Comparison of ENCODE assay signal across 8 cellular contexts in genomic region chr2:152174574-152174973, GRCh38. TPM values are rescaled to one million over a fixed set of nuclear protein-coding genes. Genes with fewer than 3 reads are reported as not detected.
DNase-seq lines count a peak whose midpoint lies in the region; ATAC-seq, FAIRE-seq and TF ChIP-seq lines count a peak whose summit lies in the region.

No MANE protein-coding gene starts in this region.

- H2AFZ ChIP-seq in H1 (ENCODE audit: low read length) = 0 out of 2 replicates have a peak overlapping the region, but pooled peaks have one; percentile 97
- H2AFZ ChIP-seq in neural progenitor cell (replicated peaks) = peak overlapping the region; percentile 91

- DNase-seq in NB4 (ENCODE audit: low read depth) (no peak), H1 (ENCODE audit: low read depth in 1 of 2, low spot score in 2 of 2) (no peak), neural progenitor cell (ENCODE audit: low spot score) (no peak), DMS153 treated with DMSO at 0.1 percent for 48 hours (lab: John Stamatoyannopoulos, UW; ENCODE audit: unreplicated experiment) (no peak), posterior cingulate gyrus (no peak), cerebellum (ENCODE audit: low spot score) (no peak)

- H3K4me2 ChIP-seq in BLaER1 treated with 17β-estradiol and CSF1 and Interleukin-3, amounts not matched to agents 10 nM and 100 nM = peak overlapping the region; percentile 81 to 98 (median 88)
- H3K4me2 ChIP-seq in H1 (ENCODE audit: insufficient read depth in 1 of 2, low read depth in 2 of 2, low read length in 2 of 2) (peak overlapping the region; percentile 47 to 77), neural progenitor cell (peak overlapping the region; percentile 86)

- H2BK5ac ChIP-seq in H1 (ENCODE audit: low read depth, low read length) = no peak overlapping the region

- peaks cover 0 to 18% (median 4%) of the 10 kb centered on the region in 11 experiments; a peak in 10 of 22 replicates for H3K36me3 ChIP-seq in BLaER1 treated with 17β-estradiol and CSF1 and Interleukin-3, amounts not matched to agents 10 nM and 100 nM
- no peaks in the 10 kb centered on the region for H3K36me3 ChIP-seq in H1 (ENCODE audit: control insufficient read depth in 2 of 4, insufficient read depth in 4 of 4, low read length in 3 of 4)
- no peaks in the 10 kb centered on the region for H3K36me3 ChIP-seq in neural progenitor cell

- peak overlapping the region; percentile 92 to 99 (median 98); a peak in 21 of 22 replicates for H3K27ac ChIP-seq in BLaER1 treated with 17β-estradiol and CSF1 and Interleukin-3, amounts not matched to agents 10 nM and 100 nM
- H3K27ac ChIP-seq in H1 (ENCODE audit: low read depth, low read length) (no peak overlapping the region), neural progenitor cell (no peak overlapping the region)

- H3K23ac ChIP-seq in H1 (ENCODE audit: insufficient read length) = no peak overlapping the region

- no peak overlapping the region for H2BK20ac ChIP-seq in H1 (ENCODE audit: low read length)

- peaks cover 0 to 33% (median 14%) of the 10 kb centered on the region in 11 experiments; a peak in 13 of 22 replicates for H4K20me1 ChIP-seq in BLaER1 treated with 17β-estradiol and CSF1 and Interleukin-3, amounts not matched to agents 10 nM and 100 nM
- H4K20me1 ChIP-seq in H1 (replicated peaks in 1 of 2; ENCODE audit: control insufficient read depth in 1 of 2, insufficient read depth in 2 of 2, low read length in 2 of 2) (no peaks in the 10 kb centered on the region), neural progenitor cell (ENCODE audit: low read depth) (no peaks in the 10 kb centered on the region)

- H4K5ac ChIP-seq in H1 (ENCODE audit: insufficient read length, low read depth, low read length) = no peak overlapping the region

- TF ChIP-seq EP300 in H1 (IDR thresholded peaks at IDR 0.05; ENCODE audit: borderline replicate concordance in 1 of 2, low read depth in 2 of 2, low read length in 2 of 2) = no peak

- H4K91ac ChIP-seq in H1 (replicated peaks; ENCODE audit: insufficient read length, low read length) = no peak overlapping the region

- H3K36me3 Mint-ChIP-seq in neural progenitor cell = peaks cover 3% of the 10 kb centered on the region

- H3K27me3 Mint-ChIP-seq in neural progenitor cell (ENCODE audit: insufficient read depth, low read depth) = no peaks in the 10 kb centered on the region

- H3K4ac ChIP-seq in H1 (replicated peaks; ENCODE audit: insufficient read length, low read depth, low read length) = no peak overlapping the region

- no peak overlapping the region for H3K18ac ChIP-seq in H1 (ENCODE audit: extremely low read depth, low read length)

- intact Hi-C loops in posterior cingulate gyrus (cut with DNase I) = no loop called here

- CTCF ChIA-PET in H1 (lab: Charles Lee; ENCODE audit: partially characterized antibody) = interaction anchor here (0.6 to 2.5 kb wide), 4 partner anchors 9 to 135 kb away, joined by 3 to 8 read pairs (median 5); no protein-coding TSS in a partner anchor

- FAIRE-seq in H1 (lab: Jason Lieb, UNC) = no peak

- H3K79me2 ChIP-seq in H1 (ENCODE audit: control insufficient read depth in 1 of 2, insufficient read depth in 2 of 2, low read length in 2 of 2) (peaks cover 0 to 15% of the 10 kb centered on the region in 2 experiments; a peak in 1 of 4 replicates), neural progenitor cell (ENCODE audit: low read depth) (peaks cover 29% of the 10 kb centered on the region)

- no peak overlapping the region for H2BK120ac ChIP-seq in H1 (replicated peaks; ENCODE audit: low read depth, low read length)

- H3K27me3 ChIP-seq in BLaER1 treated with 17β-estradiol and CSF1 and Interleukin-3, amounts not matched to agents 10 nM and 100 nM = no peaks in the 10 kb centered on the region
- H3K27me3 ChIP-seq in H1 (replicated peaks in 1 of 4; ENCODE audit: control insufficient read depth in 3 of 4, extremely low read depth in 1 of 4, insufficient read depth in 3 of 4, low read length in 3 of 4) (no peaks in the 10 kb centered on the region), neural progenitor cell (no peaks in the 10 kb centered on the region)

- POLR2A ChIA-PET in H1 (lab: Charles Lee; ENCODE audit: partially characterized antibody) = interaction anchor here (1.1 kb wide), 1 partner anchor 138 kb away, joined by 4 read pairs; no protein-coding TSS in a partner anchor

- peaks cover 2% of the 10 kb centered on the region; the same call in 1 of the 2 replicates for H3K79me1 ChIP-seq in H1 (ENCODE audit: low read depth, low read length)

- H4K8ac ChIP-seq in H1 (ENCODE audit: extremely low read depth, insufficient read depth, low read length) = no peak overlapping the region

- peaks cover 7% of the 10 kb centered on the region for H3K4me1 Mint-ChIP-seq in neural progenitor cell

- H3F3A ChIP-seq in neural progenitor cell (ENCODE audit: low read depth) = peaks cover 13% of the 10 kb centered on the region

- TF ChIP-seq POLR2A in NB4 (IDR thresholded peaks at IDR 0.05; ENCODE audit: extremely low read depth, insufficient read length) (no peak), H1 (IDR thresholded peaks at IDR 0.05; ENCODE audit: control extremely low read depth in 1 of 2, low read depth in 2 of 2, low read length in 2 of 2) (no peak)

- peak overlapping the region; percentile 89 to 99 (median 97) for H3K9ac ChIP-seq in BLaER1 treated with 17β-estradiol and CSF1 and Interleukin-3, amounts not matched to agents 10 nM and 100 nM
- H3K9ac ChIP-seq in H1 (replicated peaks in 1 of 4; ENCODE audit: extremely low read depth in 1 of 4, low read depth in 3 of 4, low read length in 3 of 4) (peak overlapping the region in 2 of 4 experiments; percentile 79 to 92; a peak in 1 of 7 replicates), neural progenitor cell (no peak overlapping the region)

- 65% methylated on average over 7 of the region's 7 CpGs; no CpG with 5 or more reads in 1 of the 2 experiments for WGBS in H1 (ENCODE audit: extremely low coverage in 1 of 2, insufficient coverage in 1 of 2, insufficient read length in 1 of 2, insufficient replicate concordance in 2 of 2, low coverage in 1 of 2, low lambda C conversion rate in 2 of 2, missing lambda C conversion rate in 1 of 2), 2 experiments

- peak overlapping the region; percentile 97 for H3K4me3 Mint-ChIP-seq in neural progenitor cell

- H3K27ac Mint-ChIP-seq in neural progenitor cell = peak overlapping the region; percentile 100

- peak overlapping the region; percentile 75 to 97 (median 85) for H3K4me3 ChIP-seq in BLaER1 treated with 17β-estradiol and CSF1 and Interleukin-3, amounts not matched to agents 10 nM and 100 nM
- H3K4me3 ChIP-seq in NB4 (ENCODE audit: low read depth, low read length) (peak overlapping the region; percentile 93), H1 (ENCODE audit: extremely low read depth in 1 of 4, insufficient read depth in 2 of 4, low read depth in 3 of 4, low read length in 4 of 4) (peak overlapping the region; percentile 64 to 95 (median 89); a peak in 7 of 8 replicates), neural progenitor cell (peak overlapping the region; percentile 75)

- no peaks in the 10 kb centered on the region for H3K9me3 Mint-ChIP-seq in neural progenitor cell

- TF ChIP-seq CTCF in NB4 (IDR thresholded peaks at IDR 0.05; ENCODE audit: low read depth, low read length) (no peak), H1 (IDR thresholded peaks at IDR 0.05; ENCODE audit: control extremely low read depth in 1 of 3, insufficient read depth in 1 of 3, low read depth in 1 of 3, low read length in 3 of 3) (no peak), neural progenitor cell (IDR thresholded peaks at IDR 0.05) (no peak)

- H3K14ac ChIP-seq in H1 (ENCODE audit: insufficient read length) = no peak overlapping the region

- H2AK5ac ChIP-seq in H1 (ENCODE audit: low read depth, low read length) = no peak overlapping the region

- peaks cover 12 to 37% (median 21%) of the 10 kb centered on the region in 10 experiments for H3K4me1 ChIP-seq in BLaER1 treated with 17β-estradiol and CSF1 and Interleukin-3, amounts not matched to agents 10 nM and 100 nM
- peaks cover 0 to 4% (median 0%) of the 10 kb centered on the region in 4 experiments; a peak in 1 of 7 replicates for H3K4me1 ChIP-seq in H1 (replicated peaks in 1 of 4; ENCODE audit: control insufficient read depth in 3 of 4, insufficient read depth in 4 of 4, low read length in 3 of 4)
- H3K4me1 ChIP-seq in neural progenitor cell = peaks cover 9% of the 10 kb centered on the region

- ATAC-seq in HG02623 (IDR thresholded peaks at IDR 0.05; ENCODE audit: unreplicated experiment) = no peak

- peaks cover 2% of the 10 kb centered on the region; the same call in 1 of the 2 replicates for H3K23me2 ChIP-seq in H1 (ENCODE audit: low read depth, low read length)

- H2BK15ac ChIP-seq in H1 (ENCODE audit: low read length) = no peak overlapping the region

- no peak overlapping the region for H3K56ac ChIP-seq in H1 (replicated peaks; ENCODE audit: insufficient read length, low read depth, low read length)

- no peak for TF ChIP-seq RAD21 in H1 (IDR thresholded peaks at IDR 0.05 in 1 of 2, conservative IDR thresholded peaks at IDR 0.05 in 1 of 2; ENCODE audit: low read depth in 2 of 2, low read length in 2 of 2)

- H2BK12ac ChIP-seq in H1 (ENCODE audit: low read depth, low read length) = no peak overlapping the region

- peaks cover 0 to 12% (median 9%) of the 10 kb centered on the region in 11 experiments; a peak in 9 of 22 replicates for H3K9me3 ChIP-seq in BLaER1 treated with 17β-estradiol and CSF1 and Interleukin-3, amounts not matched to agents 10 nM and 100 nM (replicated peaks in 1 of 11)
- H3K9me3 ChIP-seq in H1 (ENCODE audit: insufficient read depth in 2 of 2, low read depth in 1 of 2, low read length in 1 of 2) = no peaks in the 10 kb centered on the region
- H3K9me3 ChIP-seq in neural progenitor cell (ENCODE audit: low read depth) = no peaks in the 10 kb centered on the region

TF ChIP-seq in H1, 55 proteins besides CTCF, POLR2A, EP300 and RAD21 (continues in another document):
- no peak for TF ChIP-seq SRF (IDR thresholded peaks at IDR 0.05; ENCODE audit: low read depth, low read length)

RNA-seq across cellular contexts. Expression of gene STAM2, which starts 1.0 kb away (rescaled TPM):
- 9.4 and 9.9 TPM in 2 replicates for total RNA-seq in H1 (2021; fragmentation: NEBNext Ultra II Directional; extraction: Animal tissue kit (Norgen Biotek cat#: 25700))
- 3.2 and 5.4 TPM in 2 replicates for polyA plus RNA-seq in H1 (2011; rRNA removed)
- 4.0 TPM for polyA plus RNA-seq in H1 (2011; cell fraction: cytosol; rRNA removed)
- 4.9 TPM for polyA plus RNA-seq in H1 (2011; cell fraction: nucleus; rRNA removed)
- polyA plus RNA-seq in H1 (2012, experiment 1 of 2) = 4.0 to 4.9 TPM (median 4.5 TPM) in 4 replicates
- 0.26 TPM for polyA plus RNA-seq in H1 (2012, experiment 2 of 2)
- 5.7 TPM for polyA plus RNA-seq in H1 (2013, experiment 1 of 2)
- polyA plus RNA-seq in H1 (2013, experiment 2 of 2) = 5.8 TPM
- polyA minus RNA-seq in H1 (2011; rRNA and poly(A)+ RNA removed) = 9.8 and 12.2 TPM in 2 replicates
- 8.8 TPM for polyA minus RNA-seq in H1 (2011; cell fraction: cytosol; rRNA and poly(A)+ RNA removed)
- 9.9 TPM for polyA minus RNA-seq in H1 (2011; cell fraction: nucleus; rRNA and poly(A)+ RNA removed)
- total RNA-seq in neural progenitor cell (ENCODE audit: low replicate concordance) (11.4 and 16.8 TPM in 2 replicates), cerebellum (48.8 TPM)

Comparison
In these comparisons a context has a peak if more than half of its experiments do, and no peak if none do; other contexts are left out.
1. H3K27ac ChIP-seq: peak in BLaER1 treated with 17β-estradiol and CSF1 and Interleukin-3, amounts not matched to agents 10 nM and 100 nM (11 of 11); none in H1 (single experiment) and neural progenitor cell (single experiment).
2. Peak in every context shown above with its lines, with median percentiles within 50 percentile points of each other: H3K4me2 ChIP-seq and H3K4me3 ChIP-seq.